In the genomic region with DNA sequence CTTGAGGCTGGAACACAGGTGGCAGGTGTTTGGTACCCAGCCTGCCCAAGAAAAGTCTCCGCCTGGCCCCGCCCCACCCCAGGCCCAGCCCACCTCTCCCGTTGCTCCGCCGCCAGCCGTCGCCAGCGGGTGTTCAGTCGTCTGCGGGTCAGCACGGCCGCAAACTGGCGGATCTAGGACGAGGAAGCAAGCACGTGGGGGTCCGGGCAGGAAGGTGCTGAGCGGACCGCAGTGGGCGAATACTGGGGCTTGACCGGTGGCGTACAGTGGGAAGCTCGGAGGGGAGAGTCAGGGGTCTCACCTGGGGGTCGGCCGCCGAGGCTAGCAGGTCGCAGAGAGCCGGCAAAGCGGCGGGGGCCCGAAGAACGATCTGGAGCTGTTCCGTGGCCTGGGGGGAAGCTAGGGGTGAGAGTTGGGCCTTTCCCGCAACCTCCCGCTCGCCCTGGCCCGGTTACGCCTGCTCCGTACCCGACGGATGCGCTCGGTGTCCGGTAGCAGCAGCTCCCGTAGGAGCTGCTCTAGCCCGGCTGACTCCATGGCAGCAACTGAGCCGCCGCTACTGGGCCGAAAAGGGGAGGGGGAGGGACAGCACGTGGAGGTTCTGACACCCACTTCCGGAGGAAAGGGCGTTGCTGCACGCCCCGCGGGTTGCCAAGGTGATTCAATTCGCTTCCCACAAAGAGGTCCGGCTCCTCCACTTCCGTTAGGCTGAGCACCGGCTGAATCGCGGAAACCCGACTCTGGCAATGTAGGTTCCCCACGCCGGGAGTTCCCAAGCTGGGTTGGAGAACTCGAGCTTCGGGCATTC, we compare ENCODE assay signal across 8 cellular contexts. TPM values are rescaled to one million over a fixed set of nuclear protein-coding genes. Genes with fewer than 3 reads are reported as not detected.
DNase-seq lines count a peak whose midpoint lies in the region; TF ChIP-seq lines count a peak whose summit lies in the region.

Gene IPO4 (minus strand): TSS at position 566 of the 808 bp plus-strand sequence. CDS start 29 bp downstream, at position 537.

- TF ChIP-seq CTCF in GM20000 (IDR thresholded peaks at IDR 0.05; ENCODE audit: extremely low read depth, missing control alignments): no peak

- H3K27me3 ChIP-seq in effector memory CD4-positive, alpha-beta T cell (replicated peaks; ENCODE audit: control insufficient read depth, insufficient read depth, low read length, poor library complexity, severe bottlenecking): no peaks in the 10 kb centered on the region

- peak within 1 kb of the TSS; percentile 74 for H3K4me3 ChIP-seq in effector memory CD4-positive, alpha-beta T cell (ENCODE audit: insufficient read depth, low read depth, low read length, poor library complexity, severe bottlenecking)

- peaks cover 19% of the 10 kb centered on the region for H3K4me1 ChIP-seq in effector memory CD4-positive, alpha-beta T cell (ENCODE audit: control insufficient read depth, insufficient read depth, low read length, poor library complexity, severe bottlenecking)

- no peaks in the 10 kb centered on the region for H3K9me3 ChIP-seq in effector memory CD4-positive, alpha-beta T cell (ENCODE audit: control insufficient read depth, low read length)

- peak; percentile 98 for DNase-seq in COLO668 (lab: John Stamatoyannopoulos, UW; ENCODE audit: unreplicated experiment)
- peak; percentile 98 for DNase-seq in GM20000 (ENCODE audit: low spot score)
- DNase-seq in HT-29 (ENCODE audit: low spot score): peak; percentile 91
- DNase-seq in NK-92 treated with Interleukin-12 subunit alpha and Interleukin-12 subunit beta, amount 100 ng/mL, for 24 hours (lab: John Stamatoyannopoulos, UW): peak; percentile 95
- DNase-seq in activated CD8-positive, alpha-beta memory T cell treated with anti-CD3 and anti-CD28 coated beads for 24 hours: peak; percentile 95
- DNase-seq in effector memory CD4-positive, alpha-beta T cell: peak; percentile 92 to 95 (median 94)
- DNase-seq in lung microvascular endothelial cell (ENCODE audit: low read depth in 2 of 2): peak; percentile 99
- DNase-seq in stimulated activated CD4-positive, alpha-beta T cell treated with anti-CD3 and anti-CD28 coated beads, TNF-alpha, amount 100 ng/mL, for 4 hours (ENCODE audit: low read depth in 3 of 3): peak; percentile 78 to 95 (median 91)

- H3K27ac ChIP-seq in effector memory CD4-positive, alpha-beta T cell (ENCODE audit: insufficient read depth, low read length, poor library complexity, severe bottlenecking): peak within 1 kb of the TSS; percentile 81

- peaks cover 46% of the 10 kb centered on the region for H3K36me3 ChIP-seq in effector memory CD4-positive, alpha-beta T cell (ENCODE audit: control insufficient read depth, insufficient read depth, low read length)

RNA-seq across cellular contexts. Expression of gene IPO4, which starts in this region (rescaled TPM):
- 110 and 182 TPM in 2 replicates for total RNA-seq in HT-29 (2014; rRNA removed; shearing (Covaris generic))
- 24.4 and 25.7 TPM in 2 replicates for total RNA-seq in lung microvascular endothelial cell

Comparison
In these comparisons a context has a peak if more than half of its experiments do, and no peak if none do; other contexts are left out.
1. Peak in every context shown above with its lines: DNase-seq, H3K4me3 ChIP-seq and H3K27ac ChIP-seq.